ENCODE assay signal across 26 cellular contexts in the genomic region with DNA sequence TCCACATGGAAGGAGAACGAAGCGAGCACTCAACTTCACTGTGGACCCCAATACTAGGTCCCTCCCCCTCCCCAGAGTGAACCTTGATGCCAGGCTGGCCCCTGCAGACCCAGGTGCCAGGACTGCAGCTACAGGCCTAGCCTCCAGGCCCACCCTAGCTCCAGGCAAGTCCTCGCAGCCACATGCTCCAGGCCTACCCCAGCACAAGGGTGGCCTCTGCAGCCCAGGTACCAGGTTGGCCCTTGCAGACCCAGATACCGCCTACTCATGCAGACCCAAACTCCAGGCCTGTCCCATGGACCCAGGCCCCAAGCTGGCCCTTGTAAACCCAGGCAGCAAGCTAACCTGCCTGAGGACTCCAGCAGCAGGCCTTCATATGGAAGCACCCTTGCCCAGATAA. TPM values are rescaled to one million over a fixed set of nuclear protein-coding genes. Genes with fewer than 3 reads are reported as not detected.
DNase-seq lines count a peak whose midpoint lies in the region; ATAC-seq, FAIRE-seq and TF ChIP-seq lines count a peak whose summit lies in the region.
"Had no signal": no experiment of that assay in that cellular context is flagged by ENCODE, and none has a peak within 500 bp of the region (broad histone marks: within the 10 kb centered on the region; RNA-seq: fewer than 3 reads in every experiment).

No MANE protein-coding gene starts in this region.

- peaks cover 8% of the 10 kb centered on the region for H3K9me3 ChIP-seq in IMR-90 (ENCODE audit: control insufficient read depth, insufficient read depth, low read length)
- peaks cover 0 to 4% of the 10 kb centered on the region in 2 experiments; a peak in 1 of 4 replicates for H3K9me3 ChIP-seq in H1 (ENCODE audit: insufficient read depth in 2 of 2, low read depth in 1 of 2, low read length in 1 of 2)
- peaks cover 0 to 11% of the 10 kb centered on the region in 2 donors for H3K9me3 ChIP-seq in uterus
- H3K9me3 ChIP-seq: A549, BE2C, HAP-1 had no signal

- H3K4me2 ChIP-seq in IMR-90 (ENCODE audit: low read depth, low read length): no peak overlapping the region
- no peak overlapping the region for H3K4me2 ChIP-seq in H1 (ENCODE audit: insufficient read depth in 1 of 2, low read depth in 2 of 2, low read length in 2 of 2)
- H3K4me2 ChIP-seq: A549; BLaER1 treated with 17β-estradiol and CSF1 and Interleukin-3, amounts not matched to agents 10 nM and 100 nM; GM23338 had no signal

- H2AK5ac ChIP-seq in IMR-90 (ENCODE audit: low read depth, low read length): no peak overlapping the region
- no peak overlapping the region for H2AK5ac ChIP-seq in H1 (ENCODE audit: low read depth, low read length)

- H2BK15ac ChIP-seq in IMR-90 (ENCODE audit: low read depth, low read length) (no peak overlapping the region), H1 (ENCODE audit: low read length) (no peak overlapping the region)

- no peak overlapping the region for H2BK120ac ChIP-seq in IMR-90 (ENCODE audit: low read depth, low read length)
- H2BK120ac ChIP-seq in H1 (replicated peaks; ENCODE audit: low read depth, low read length): no peak overlapping the region

- H2BK20ac ChIP-seq in IMR-90 (ENCODE audit: low read depth, low read length) (no peak overlapping the region), H1 (ENCODE audit: low read length) (no peak overlapping the region)

- peaks cover 5% of the 10 kb centered on the region for H3K9me1 ChIP-seq in IMR-90 (ENCODE audit: insufficient read depth, low read length)

- TF ChIP-seq CTCF in IMR-90 (conservative IDR thresholded peaks at IDR 0.05; ENCODE audit: low read depth, low read length) (no peak), H1 (IDR thresholded peaks at IDR 0.05; ENCODE audit: control extremely low read depth in 1 of 3, insufficient read depth in 1 of 3, low read depth in 1 of 3, low read length in 3 of 3) (no peak), uterus (IDR thresholded peaks at IDR 0.05) (no peak)

- intact Hi-C loops in IMR-90 (cut with micrococcal nuclease) (loop anchor here (10.0 kb wide), 1 partner anchor 123 kb away; a partner anchor contains a TSS), uterus (cut with DNase I; ENCODE audit: low total_unique reads) (no loop called here)

- POLR2A ChIA-PET in IMR-90 (lab: Charles Lee; ENCODE audit: unreplicated experiment) (no interaction called here), H1 (lab: Charles Lee; ENCODE audit: partially characterized antibody) (no interaction called here)

- H3K18ac ChIP-seq in IMR-90 (ENCODE audit: low read depth, low read length) (no peak overlapping the region), H1 (ENCODE audit: extremely low read depth, low read length) (no peak overlapping the region; the same call in 1 of the 2 replicates)

- in situ Hi-C loops in IMR-90 (cut with MboI; ENCODE audit: low sequenced_read_pairs): no loop called here

- H4K8ac ChIP-seq in IMR-90 (ENCODE audit: low read depth in 2 of 2, low read length in 2 of 2) (no peak overlapping the region), H1 (ENCODE audit: extremely low read depth, insufficient read depth, low read length) (no peak overlapping the region)

- H3K23ac ChIP-seq in IMR-90 (ENCODE audit: low read depth, low read length) (no peak overlapping the region), H1 (ENCODE audit: insufficient read length) (no peak overlapping the region)

- H2AFZ ChIP-seq in IMR-90 (replicated peaks; ENCODE audit: low read length, poor library complexity): peak overlapping the region; percentile 51
- peak overlapping the region; percentile 68; the same call in 1 of the 2 replicates for H2AFZ ChIP-seq in H1 (ENCODE audit: low read length)
- H2AFZ ChIP-seq: GM23338 had no signal

- no peak for TF ChIP-seq EP300 in H1 (IDR thresholded peaks at IDR 0.05; ENCODE audit: borderline replicate concordance in 1 of 2, low read depth in 2 of 2, low read length in 2 of 2)

- H4K91ac ChIP-seq in IMR-90 (ENCODE audit: insufficient read depth, low read depth, low read length) (no peak overlapping the region), H1 (replicated peaks; ENCODE audit: insufficient read length, low read length) (peak overlapping the region; percentile 6)

- ATAC-seq in IMR-90 (ENCODE audit: low read depth): no peak
- ATAC-seq: A549, GM23338 had no signal

- H3K4ac ChIP-seq in IMR-90 (ENCODE audit: low read depth, low read length): no peak overlapping the region
- H3K4ac ChIP-seq in H1 (replicated peaks; ENCODE audit: insufficient read length, low read depth, low read length): no peak overlapping the region

- H3K36me3 ChIP-seq in IMR-90 (ENCODE audit: control insufficient read depth, insufficient read depth, low read length) (no peaks in the 10 kb centered on the region), H1 (ENCODE audit: control insufficient read depth in 2 of 4, insufficient read depth in 4 of 4, low read length in 3 of 4) (no peaks in the 10 kb centered on the region), uterus (no peaks in the 10 kb centered on the region)
- H3K36me3 ChIP-seq: BE2C; BLaER1 treated with 17β-estradiol and CSF1 and Interleukin-3, amounts not matched to agents 10 nM and 100 nM; HAP-1 had no signal

- no peaks in the 10 kb centered on the region for H4K20me1 ChIP-seq in IMR-90 (ENCODE audit: insufficient read depth, low read length)
- no peaks in the 10 kb centered on the region for H4K20me1 ChIP-seq in H1 (replicated peaks in 1 of 2; ENCODE audit: control insufficient read depth in 1 of 2, insufficient read depth in 2 of 2, low read length in 2 of 2)
- H4K20me1 ChIP-seq: BLaER1 treated with 17β-estradiol and CSF1 and Interleukin-3, amounts not matched to agents 10 nM and 100 nM had no signal

- H3K4me1 ChIP-seq in IMR-90 (ENCODE audit: control insufficient read depth, insufficient read depth, low read length) (peaks cover 5% of the 10 kb centered on the region), H1 (replicated peaks in 1 of 4; ENCODE audit: control insufficient read depth in 3 of 4, insufficient read depth in 4 of 4, low read length in 3 of 4) (peaks cover 0 to 2% (median 0%) of the 10 kb centered on the region in 4 experiments; a peak in 2 of 7 replicates), uterus (no peaks in the 10 kb centered on the region)
- H3K4me1 ChIP-seq: A549; BE2C; BLaER1 treated with 17β-estradiol and CSF1 and Interleukin-3, amounts not matched to agents 10 nM and 100 nM; HAP-1 had no signal

- no CpG with 5 or more reads among the region's 4 CpGs for WGBS in IMR-90 (ENCODE audit: extremely low coverage in 2 of 2, insufficient read length in 1 of 2), 2 experiments
- 92% methylated on average over 4 of the region's 4 CpGs; no CpG with 5 or more reads in 1 of the 2 experiments for WGBS in H1 (ENCODE audit: extremely low coverage in 1 of 2, insufficient coverage in 1 of 2, insufficient read length in 1 of 2, insufficient replicate concordance in 2 of 2, low coverage in 1 of 2, low lambda C conversion rate in 2 of 2, missing lambda C conversion rate in 1 of 2), 2 experiments

- no peak overlapping the region for H3K4me3 ChIP-seq in IMR-90 (ENCODE audit: insufficient read depth, low read depth, low read length)
- no peak overlapping the region for H3K4me3 ChIP-seq in H1 (ENCODE audit: extremely low read depth in 1 of 4, insufficient read depth in 2 of 4, low read depth in 3 of 4, low read length in 4 of 4)
- no peak overlapping the region for H3K4me3 ChIP-seq in uterus
- H3K4me3 ChIP-seq: A549; BLaER1 treated with 17β-estradiol and CSF1 and Interleukin-3, amounts not matched to agents 10 nM and 100 nM; GM23338; HAP-1 had no signal

- FAIRE-seq in H1 (lab: Jason Lieb, UNC): no peak
- FAIRE-seq: A549, GM12891, H54 had no signal

- H4K5ac ChIP-seq in IMR-90 (ENCODE audit: low read depth, low read length): no peak overlapping the region
- H4K5ac ChIP-seq in H1 (ENCODE audit: insufficient read length, low read depth, low read length): no peak overlapping the region

- no peak overlapping the region for H3K14ac ChIP-seq in IMR-90 (replicated peaks; ENCODE audit: low read depth, low read length)
- H3K14ac ChIP-seq in H1 (ENCODE audit: insufficient read length): no peak overlapping the region

- no peak overlapping the region for H2AK9ac ChIP-seq in IMR-90 (replicated peaks; ENCODE audit: low read depth, low read length, poor library complexity)

- DNase-seq in IMR-90 (no peak), H1 (ENCODE audit: low read depth in 1 of 2, low spot score in 2 of 2) (peak in 1 of 2 experiments; percentile 26), mesenteric fat pad (ENCODE audit: low spot score) (peak; percentile 76), NCI-H2029 treated with DMSO at 0.1 percent for 48 hours (lab: John Stamatoyannopoulos, UW) (no peak), superior temporal gyrus (ENCODE audit: extremely low spot score) (no peak), uterus (no peak)
- DNase-seq: 8988T; ACHN; AML-193; BE2C; CD4-positive, alpha-beta T cell; CD8-positive, alpha-beta memory T cell; DMS 273 treated with DMSO at 0.1 percent for 48 hours; DMS53; DMS79 treated with DMSO at 0.1 percent for 48 hours; GF-D8; HFFc6 had no signal

- no peaks in the 10 kb centered on the region for H3K23me2 ChIP-seq in H1 (ENCODE audit: low read depth, low read length)

- no peaks in the 10 kb centered on the region for H3K79me2 ChIP-seq in H1 (ENCODE audit: control insufficient read depth in 1 of 2, insufficient read depth in 2 of 2, low read length in 2 of 2)

- H3K9ac ChIP-seq in IMR-90 (ENCODE audit: low read depth, low read length): no peak overlapping the region
- H3K9ac ChIP-seq in H1 (replicated peaks in 1 of 4; ENCODE audit: extremely low read depth in 1 of 4, low read depth in 3 of 4, low read length in 3 of 4): no peak overlapping the region
- H3K9ac ChIP-seq: BLaER1 treated with 17β-estradiol and CSF1 and Interleukin-3, amounts not matched to agents 10 nM and 100 nM had no signal

- no peak overlapping the region for H3K56ac ChIP-seq in IMR-90 (ENCODE audit: extremely low read depth, insufficient read depth, low read length)
- H3K56ac ChIP-seq in H1 (replicated peaks; ENCODE audit: insufficient read length, low read depth, low read length): no peak overlapping the region

- H2BK12ac ChIP-seq in H1 (ENCODE audit: low read depth, low read length): no peak overlapping the region

- TF ChIP-seq RAD21 in IMR-90 (IDR thresholded peaks at IDR 0.05; ENCODE audit: low read length) (no peak), H1 (IDR thresholded peaks at IDR 0.05 in 1 of 2, conservative IDR thresholded peaks at IDR 0.05 in 1 of 2; ENCODE audit: low read depth in 2 of 2, low read length in 2 of 2) (no peak)

- no peaks in the 10 kb centered on the region for H3K27me3 ChIP-seq in IMR-90 (ENCODE audit: control insufficient read depth, insufficient read depth, low read length)
- H3K27me3 ChIP-seq in H1 (replicated peaks in 1 of 4; ENCODE audit: control insufficient read depth in 3 of 4, extremely low read depth in 1 of 4, insufficient read depth in 3 of 4, low read length in 3 of 4): no peaks in the 10 kb centered on the region
- H3K27me3 ChIP-seq in uterus: peaks cover 0 to 4% of the 10 kb centered on the region in 2 donors
- H3K27me3 ChIP-seq: BE2C; BLaER1 treated with 17β-estradiol and CSF1 and Interleukin-3, amounts not matched to agents 10 nM and 100 nM had no signal

- no peak for TF ChIP-seq POLR2A in IMR-90 (IDR thresholded peaks at IDR 0.05; ENCODE audit: low read depth, low read length)
- no peak for TF ChIP-seq POLR2A in H1 (IDR thresholded peaks at IDR 0.05; ENCODE audit: control extremely low read depth in 1 of 2, low read depth in 2 of 2, low read length in 2 of 2)
- TF ChIP-seq POLR2A in uterus (IDR thresholded peaks at IDR 0.05): no peak

- CTCF ChIA-PET in IMR-90 (lab: Yijun Ruan, JAX): no interaction called here
- CTCF ChIA-PET in H1 (lab: Charles Lee; ENCODE audit: partially characterized antibody): no interaction called here

- H3K79me1 ChIP-seq in IMR-90 (ENCODE audit: low read depth in 1 of 2, low read length in 2 of 2) (no peaks in the 10 kb centered on the region), H1 (ENCODE audit: low read depth, low read length) (no peaks in the 10 kb centered on the region)

- dilution Hi-C loops in IMR-90 (cut with HindIII; ENCODE audit: low sequenced_read_pairs, unreplicated experiment): no loop called here

- H2BK5ac ChIP-seq in IMR-90 (ENCODE audit: low read depth, low read length, poor library complexity, severe bottlenecking): no peak overlapping the region
- H2BK5ac ChIP-seq in H1 (ENCODE audit: low read depth, low read length): no peak overlapping the region

- H3K27ac ChIP-seq in IMR-90 (ENCODE audit: insufficient read depth, low read length) (no peak overlapping the region), H1 (ENCODE audit: low read depth, low read length) (no peak overlapping the region), temporal lobe (ENCODE audit: low read depth, low read length) (peak overlapping the region; percentile 9), uterus (no peak overlapping the region)
- H3K27ac ChIP-seq: A549; BLaER1 treated with 17β-estradiol and CSF1 and Interleukin-3, amounts not matched to agents 10 nM and 100 nM had no signal

- BruUV-seq in IMR-90 (replicated peaks; lab: Mats Ljungman, UMichigan): no TSS peak

RNA-seq across cellular contexts. Expression of a gene that starts 44.2 kb away (rescaled TPM):
- total RNA-seq in IMR-90 (2012; rRNA removed) (not detected in 2 replicates), mesenteric fat pad (0.51 TPM), temporal lobe (0.25 TPM), uterus (under 1 TPM in 1 of 4 donors, not detected in 3; 0.59 TPM)
- polyA plus RNA-seq in IMR-90 (2012; rRNA removed) (0.09 TPM in 1 of 2 replicates, not detected in the other), H1 (2011; rRNA removed) (0.71 and 0.74 TPM in 2 replicates)
- polyA plus RNA-seq in IMR-90 (2012; cell fraction: cytosol; rRNA removed): 0.16 TPM in 1 of 2 replicates, not detected in the other
- polyA plus RNA-seq in IMR-90 (2012; cell fraction: nucleus; rRNA removed; ENCODE audit: low replicate concordance): 0.07 TPM in 1 of 2 replicates, not detected in the other
- 0.19 TPM in 1 of 2 replicates, not detected in the other for total RNA-seq in H1 (2021; fragmentation: NEBNext Ultra II Directional; extraction: Animal tissue kit (Norgen Biotek cat#: 25700))
- polyA plus RNA-seq in H1 (2011; cell fraction: cytosol; rRNA removed): 0.52 TPM
- 0.57 TPM for polyA plus RNA-seq in H1 (2011; cell fraction: nucleus; rRNA removed)
- polyA plus RNA-seq in H1 (2012, experiment 1 of 2): 0.23 to 0.52 TPM (median 0.32 TPM) in 3 of 4 replicates, not detected in the other
- 0.14 TPM for polyA plus RNA-seq in H1 (2012, experiment 2 of 2)
- polyA plus RNA-seq in H1 (2013, experiment 1 of 2): 0.10 TPM
- 0.04 TPM for polyA plus RNA-seq in H1 (2013, experiment 2 of 2)
- polyA minus RNA-seq in H1 (2011; rRNA and poly(A)+ RNA removed): 0.13 TPM in 1 of 2 replicates, not detected in the other
- not detected for polyA minus RNA-seq in H1 (2011; cell fraction: cytosol; rRNA and poly(A)+ RNA removed)
- not detected for polyA minus RNA-seq in H1 (2011; cell fraction: nucleus; rRNA and poly(A)+ RNA removed)
- total RNA-seq: CD4-positive, alpha-beta T cell; CD8-positive, alpha-beta memory T cell; Daoy; HFFc6 had no signal
- polyA plus RNA-seq: A549; CD14-positive monocyte; CD8-positive, alpha-beta memory T cell had no signal
